In genomic region chr7:136254148-136254547, GRCh38 we compare ENCODE assay signal across 1 cellular context.
TF ChIP-seq lines count a peak whose summit lies in the region.

No MANE protein-coding gene starts in this region.

TF ChIP-seq in HepG2, 621 proteins besides CTCF, POLR2A, EP300 and RAD21 (continued from another document):
- TF ChIP-seq PRDM15 (CRISPR knock-in tag; IDR thresholded peaks at IDR 0.05) (no peak), GABPB1 (CRISPR knock-in tag; IDR thresholded peaks at IDR 0.05) (no peak), ZNF280B (CRISPR knock-in tag; IDR thresholded peaks at IDR 0.05; ENCODE audit: borderline replicate concordance) (no peak)
